In the genomic region with DNA sequence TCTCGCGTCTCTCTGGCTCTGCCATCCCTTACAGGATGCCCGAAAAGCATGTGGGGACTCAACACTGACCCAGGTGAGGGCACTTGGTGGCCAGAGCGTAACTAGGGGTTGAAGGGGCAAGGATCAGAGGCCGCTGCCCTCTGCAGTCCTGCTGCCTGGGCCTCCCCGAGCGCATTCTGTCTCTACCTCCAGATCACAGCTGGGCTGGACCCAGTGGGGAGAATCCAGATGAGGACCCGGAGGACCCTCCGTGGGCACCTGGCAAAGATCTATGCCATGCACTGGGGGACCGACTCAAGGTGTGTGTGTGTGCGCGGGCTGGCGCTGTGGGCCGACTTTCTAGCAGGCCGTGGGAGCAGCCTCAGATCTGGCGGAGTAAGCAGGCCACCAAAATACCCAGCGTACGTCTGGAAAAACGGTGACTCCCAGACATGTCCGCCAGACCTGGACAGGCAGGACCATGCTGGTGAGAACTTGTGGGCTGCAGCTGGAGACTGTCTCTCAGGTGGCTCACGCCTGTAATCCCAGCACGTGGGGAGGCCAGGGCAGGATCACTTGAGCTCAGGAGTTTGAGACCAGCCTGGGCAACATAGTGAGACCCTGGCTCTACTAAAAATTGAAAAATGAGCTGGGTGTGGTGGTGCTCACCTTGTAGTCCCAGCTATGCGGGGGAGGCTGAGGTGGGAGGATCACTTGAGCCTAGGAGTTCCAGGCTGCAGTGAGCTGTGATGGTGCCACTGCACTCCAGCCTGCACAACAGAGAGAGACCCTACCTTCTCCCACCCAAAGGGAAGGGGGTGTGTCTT, we compare ENCODE assay signal across 9 cellular contexts. TPM values are rescaled to one million over a fixed set of nuclear protein-coding genes. Genes with fewer than 3 reads are reported as not detected.
DNase-seq lines count a peak whose midpoint lies in the region; ATAC-seq and TF ChIP-seq lines count a peak whose summit lies in the region.
"Had no signal": no experiment of that assay in that cellular context is flagged by ENCODE, and none has a peak within 500 bp of the region (broad histone marks: within the 10 kb centered on the region; RNA-seq: fewer than 3 reads in every experiment).

No MANE protein-coding gene starts in this region.

- TF ChIP-seq CTCF in adrenal gland (IDR thresholded peaks at IDR 0.05): no peak
- no peak for TF ChIP-seq CTCF in stomach (IDR thresholded peaks at IDR 0.05)

- TF ChIP-seq POLR2A in adrenal gland (IDR thresholded peaks at IDR 0.05): no peak
- TF ChIP-seq POLR2A in stomach (IDR thresholded peaks at IDR 0.05): no peak

- H3K9me3 ChIP-seq in HUES6 (ENCODE audit: control insufficient read depth, insufficient read depth, low read depth, low read length) (no peaks in the 10 kb centered on the region), adrenal gland (replicated peaks in 1 of 3) (no peaks in the 10 kb centered on the region), iPS-18a (ENCODE audit: control insufficient read depth, low read depth, low read length) (no peaks in the 10 kb centered on the region), stomach (no peaks in the 10 kb centered on the region)

- H3K36me3 ChIP-seq in HUES6 (ENCODE audit: control insufficient read depth, insufficient read depth, low read length) (peaks cover 47% of the 10 kb centered on the region), adrenal gland (replicated peaks in 1 of 2) (peaks cover 0 to 45% of the 10 kb centered on the region in 2 donors), iPS-18a (ENCODE audit: control insufficient read depth, low read depth, low read length) (peaks cover 16% of the 10 kb centered on the region), stomach (peaks cover 32 to 55% (median 52%) of the 10 kb centered on the region in 4 donors)

- peaks cover 8% of the 10 kb centered on the region; the same call in 1 of the 2 replicates for H3K27me3 ChIP-seq in HUES6 (ENCODE audit: control insufficient read depth, insufficient read depth, low read length)
- no peaks in the 10 kb centered on the region for H3K27me3 ChIP-seq in adrenal gland
- peaks cover 13% of the 10 kb centered on the region for H3K27me3 ChIP-seq in iPS-18a (ENCODE audit: control insufficient read depth, insufficient read depth, low read length)
- no peaks in the 10 kb centered on the region for H3K27me3 ChIP-seq in stomach

- 72 to 78% (median 75%) methylated on average over 18 to 23 of the region's 23 CpGs for WGBS in adrenal gland, 4 donors
- 61 to 83% (median 70%) methylated on average over 14 to 23 of the region's 23 CpGs for WGBS in stomach, 5 donors

- intact Hi-C loops in adrenal gland (cut with DNase I) (loop anchor here in 1 of 2 donors (5.0 kb wide), 1 partner anchor 94 kb away; no protein-coding TSS in a partner anchor), stomach (cut with DNase I; ENCODE audit: low total_unique reads) (loop anchor here (10.0 kb wide), 1 partner anchor 202 kb away; the partner anchor contains the start of gene TSC22D4)

- H3K27ac ChIP-seq in HUES6 (ENCODE audit: low read depth, low read length) (no peak overlapping the region), adrenal gland (peak overlapping the region; percentile 48 to 99 (median 96)), iPS-18a (ENCODE audit: low read length) (no peak overlapping the region), stomach (peak overlapping the region; percentile 98 to 100 (median 99))

- no peak overlapping the region for H3K9ac ChIP-seq in HUES6 (ENCODE audit: low read length)
- H3K9ac ChIP-seq in iPS-18a (ENCODE audit: low read length): no peak overlapping the region

- DNase-seq in adrenal gland (peak in 5 of 7 donors; percentile 11 to 65 (median 35)), stomach (no peak), NOMO-1 treated with dmso at 0.1 percent for 144 hours (lab: John Stamatoyannopoulos, UW; ENCODE audit: unreplicated experiment) (no peak), NCI-H510A treated with DMSO at 0.1 percent for 48 hours (lab: John Stamatoyannopoulos, UW) (no peak)

- no peak for ATAC-seq in GM18858 (IDR thresholded peaks at IDR 0.05; ENCODE audit: unreplicated experiment)

- TF ChIP-seq EP300 in stomach (IDR thresholded peaks at IDR 0.05): no peak

- H3K4me3 ChIP-seq in HUES6 (ENCODE audit: low read depth, low read length) (peak overlapping the region; percentile 65; the same call in 1 of the 2 replicates), adrenal gland (peak overlapping the region in 1 of 4 donors; percentile 83), iPS-18a (ENCODE audit: low read length) (peak overlapping the region; percentile 77), stomach (peak overlapping the region; percentile 97 to 99 (median 97))

- H3K4me1 ChIP-seq in HUES6 (ENCODE audit: control insufficient read depth, insufficient read depth, low read length) (peaks cover 9% of the 10 kb centered on the region; the same call in 1 of the 2 replicates), adrenal gland (replicated peaks in 1 of 2) (peaks cover 10 to 31% of the 10 kb centered on the region in 2 donors), iPS-18a (ENCODE audit: control insufficient read depth, low read depth, low read length) (no peaks in the 10 kb centered on the region), stomach (peaks cover 9 to 58% (median 44%) of the 10 kb centered on the region in 4 donors)

RNA-seq across cellular contexts. Expression of gene GNB2, which starts 3.2 kb away (rescaled TPM):
- 100 to 1,000 TPM; 152 to 365 (median 297) TPM for total RNA-seq in adrenal gland
- polyA plus RNA-seq in adrenal gland: 100 to 1,000 TPM; 105 to 139 (median 105) TPM
- total RNA-seq in stomach: 100 to 1,000 TPM in 3 of 5 donors, 10 to 100 TPM in 2; 52.9 to 290 (median 152) TPM
- 100 to 1,000 TPM; 147 to 219 (median 169) TPM for polyA plus RNA-seq in stomach

RNA-seq across cellular contexts. Expression of gene GIGYF1, which starts 17.3 kb away (rescaled TPM):
- 10 to 100 TPM; 19.1 to 62.2 (median 25.9) TPM for total RNA-seq in adrenal gland
- polyA plus RNA-seq in adrenal gland: 100 to 1,000 TPM in 1 of 3 donors, 10 to 100 TPM in 1, 1 to 10 TPM in 1; 5.4 to 167 (median 49.8) TPM
- total RNA-seq in stomach: 100 to 1,000 TPM in 1 of 5 donors, 10 to 100 TPM in 4; 27.9 to 127 (median 87.9) TPM
- 10 to 100 TPM; 10.5 to 19.9 (median 19.7) TPM for polyA plus RNA-seq in stomach

RNA-seq across cellular contexts. Expression of gene ACTL6B, which starts 20.5 kb away (rescaled TPM):
- total RNA-seq in adrenal gland (1 to 10 TPM in 3 of 8 donors, not detected in 5; 1.9 to 3.8 (median 2.4) TPM), stomach (under 1 TPM in 2 of 5 donors, not detected in 3; 0.37 to 0.43 TPM)
- polyA plus RNA-seq in adrenal gland (1 to 10 TPM in 2 of 3 donors, under 1 TPM in 1; 0.64 to 5.1 (median 2.5) TPM), stomach (1 to 10 TPM in 2 of 3 donors, under 1 TPM in 1; 0.25 to 1.4 (median 1.2) TPM)
- total RNA-seq: mononuclear cell; T-helper 2 cell treated with Interferon-gamma antibody and Interleukin-4, amounts not matched to agents 100 ng/mL and 5 ng/mL, for 36 hours had no signal

RNA-seq across cellular contexts. Expression of gene POP7, which starts 29.2 kb away (rescaled TPM):
- total RNA-seq in adrenal gland (10 to 100 TPM in 7 of 8 donors, 1 to 10 TPM in 1; 8.7 to 60.9 (median 34.2) TPM), stomach (10 to 100 TPM in 4 of 5 donors, not detected in 1; 23.3 to 70.1 (median 38.3) TPM)
- polyA plus RNA-seq in adrenal gland (10 to 100 TPM; 24.8 to 48.5 (median 27.1) TPM), stomach (10 to 100 TPM; 38.1 to 45.2 (median 39.0) TPM)

RNA-seq across cellular contexts. Expression of gene TFR2, which starts 35.4 kb away (rescaled TPM):
- 1 to 10 TPM in 4 of 8 donors, under 1 TPM in 4; 0.24 to 2.9 (median 1.1) TPM for total RNA-seq in adrenal gland
- 1 to 10 TPM in 2 of 3 donors, under 1 TPM in 1; 0.88 to 2.1 (median 1.1) TPM for polyA plus RNA-seq in adrenal gland
- total RNA-seq in stomach: 10 to 100 TPM in 1 of 5 donors, 1 to 10 TPM in 3, not detected in 1; 1.2 to 11.6 (median 3.3) TPM
- 1 to 10 TPM; 1.7 to 5.1 (median 3.1) TPM for polyA plus RNA-seq in stomach

Comparison
In these comparisons a context has a peak if more than half of its experiments do, and no peak if none do; other contexts are left out.
1. H3K27ac ChIP-seq: peak in adrenal gland (5 of 5) and stomach (5 of 5); none in HUES6 (single experiment) and iPS-18a (single experiment).
2. DNase-seq: peak in adrenal gland (5 of 7); none in stomach (single experiment), NOMO-1 treated with dmso at 0.1 percent for 144 hours (single experiment) and NCI-H510A treated with DMSO at 0.1 percent for 48 hours (single experiment).